1 cellular context compared by ENCODE assay signal in genomic region chr5:181188700-181189362, GRCh38.
TF ChIP-seq lines count a peak whose summit lies in the region.

No MANE protein-coding gene starts in this region.

TF ChIP-seq in HepG2, 621 proteins besides CTCF, POLR2A, EP300 and RAD21 (continued from another document and continues in another):
- TF ChIP-seq ZBTB46 (CRISPR knock-in tag; IDR thresholded peaks at IDR 0.05; ENCODE audit: borderline replicate concordance), result no peak
- TF ChIP-seq ZNF614 (CRISPR knock-in tag; IDR thresholded peaks at IDR 0.05; ENCODE audit: borderline replicate concordance), result peak; percentile 14; the same call in 1 of the 2 replicates
- no peak for TF ChIP-seq HBP1 (CRISPR knock-in tag; IDR thresholded peaks at IDR 0.05; ENCODE audit: low read depth)
- no peak for TF ChIP-seq ZNF512B (CRISPR knock-in tag; IDR thresholded peaks at IDR 0.05; ENCODE audit: borderline replicate concordance)
- TF ChIP-seq E2F2 (CRISPR knock-in tag; IDR thresholded peaks at IDR 0.05; ENCODE audit: borderline replicate concordance), result no peak
- TF ChIP-seq MLXIP (CRISPR knock-in tag; IDR thresholded peaks at IDR 0.05; ENCODE audit: borderline replicate concordance), result no peak
- no peak for TF ChIP-seq SSRP1 (CRISPR knock-in tag; IDR thresholded peaks at IDR 0.05)
- 0 out of 2 replicates have a peak, but pooled peaks have one; percentile 27 for TF ChIP-seq HNF1B (CRISPR knock-in tag; IDR thresholded peaks at IDR 0.05)
- TF ChIP-seq MTA3 (CRISPR knock-in tag; IDR thresholded peaks at IDR 0.05), result no peak
- no peak for TF ChIP-seq ZNF891 (CRISPR knock-in tag; IDR thresholded peaks at IDR 0.05)
- TF ChIP-seq ZNF674 (CRISPR knock-in tag; IDR thresholded peaks at IDR 0.05; ENCODE audit: low read depth), result no peak
- TF ChIP-seq ZNF292 (CRISPR knock-in tag; IDR thresholded peaks at IDR 0.05; ENCODE audit: borderline replicate concordance, low read depth), result no peak
- peak; percentile 8 for TF ChIP-seq U2AF1 (optimal IDR thresholded peaks at IDR 0.05; ENCODE audit: low read depth, low read length)
- no peak for TF ChIP-seq IRF1 (CRISPR knock-in tag; IDR thresholded peaks at IDR 0.05; ENCODE audit: low read depth)
- TF ChIP-seq HMGXB4 (CRISPR knock-in tag; IDR thresholded peaks at IDR 0.05; ENCODE audit: borderline replicate concordance in 1 of 2, low read depth in 1 of 2), result peak; percentile 97 to 98
- TF ChIP-seq PLSCR1 (CRISPR knock-in tag; IDR thresholded peaks at IDR 0.05; ENCODE audit: borderline replicate concordance), result no peak
- no peak for TF ChIP-seq NRL (CRISPR knock-in tag; IDR thresholded peaks at IDR 0.05; ENCODE audit: borderline replicate concordance)
- no peak for TF ChIP-seq IRX3 (CRISPR knock-in tag; IDR thresholded peaks at IDR 0.05; ENCODE audit: borderline replicate concordance, low read depth)
- TF ChIP-seq KLF15 (CRISPR knock-in tag; IDR thresholded peaks at IDR 0.05; ENCODE audit: borderline replicate concordance), result no peak
- TF ChIP-seq SKIL (CRISPR knock-in tag; IDR thresholded peaks at IDR 0.05; ENCODE audit: borderline replicate concordance), result no peak
- no peak for TF ChIP-seq ATF1 (CRISPR knock-in tag; IDR thresholded peaks at IDR 0.05)
- TF ChIP-seq NR1H2 (CRISPR knock-in tag; IDR thresholded peaks at IDR 0.05; ENCODE audit: borderline replicate concordance, low read depth), result no peak
- TF ChIP-seq SUZ12 (IDR thresholded peaks at IDR 0.05; ENCODE audit: low read depth, low read length), result no peak
- TF ChIP-seq MBD4 (IDR thresholded peaks at IDR 0.05; ENCODE audit: borderline replicate concordance, low read length), result no peak
- TF ChIP-seq LBX2 (CRISPR knock-in tag; IDR thresholded peaks at IDR 0.05; ENCODE audit: borderline replicate concordance), result no peak
- 0 out of 2 replicates have a peak, but pooled peaks have one; percentile 26 for TF ChIP-seq TP53 (CRISPR knock-in tag; conservative IDR thresholded peaks at IDR 0.05)
- no peak for TF ChIP-seq ZNF446 (CRISPR knock-in tag; IDR thresholded peaks at IDR 0.05)
- TF ChIP-seq ZNF609 (CRISPR knock-in tag; IDR thresholded peaks at IDR 0.05; ENCODE audit: borderline replicate concordance), result 0 out of 2 replicates have a peak, but pooled peaks have one; percentile 26
